Comparison of ENCODE assay signal across 25 cellular contexts in the genomic region with DNA sequence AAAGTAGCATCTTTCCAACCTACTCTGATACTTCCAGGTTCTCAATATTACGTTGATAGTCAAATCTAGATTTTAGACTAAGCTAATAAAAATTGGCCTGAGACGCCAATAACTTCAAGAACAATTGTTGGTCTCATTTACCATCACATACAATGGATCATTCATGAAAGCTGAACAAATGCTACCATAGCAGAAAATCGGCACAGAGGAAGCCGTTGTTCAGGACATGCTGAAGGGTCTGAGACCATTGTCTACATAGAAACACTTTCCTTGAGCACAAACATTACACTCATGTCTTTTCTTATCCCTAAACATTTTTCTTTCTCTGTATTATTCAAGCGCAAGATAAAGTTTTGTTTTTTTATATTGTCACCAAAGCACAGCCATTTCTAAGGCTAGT. TPM values are rescaled to one million over a fixed set of nuclear protein-coding genes. Genes with fewer than 3 reads are reported as not detected.
DNase-seq lines count a peak whose midpoint lies in the region; ATAC-seq, FAIRE-seq and TF ChIP-seq lines count a peak whose summit lies in the region.
"Had no signal": no experiment of that assay in that cellular context is flagged by ENCODE, and none has a peak within 500 bp of the region (broad histone marks: within the 10 kb centered on the region; RNA-seq: fewer than 3 reads in every experiment).

No MANE protein-coding gene starts in this region.

- H3K27ac ChIP-seq in cingulate gyrus (ENCODE audit: low read depth, low read length) = peak overlapping the region; percentile 74
- peak overlapping the region; percentile 60 for H3K27ac ChIP-seq in temporal lobe (ENCODE audit: low read depth, low read length)
- no peak overlapping the region for H3K27ac ChIP-seq in Karpas-422 (ENCODE audit: low read length)
- H3K27ac ChIP-seq: C4-2B, SJCRH30 had no signal

- H2AFZ ChIP-seq in Karpas-422 (ENCODE audit: low read length) = no peak overlapping the region

- no peak overlapping the region for H3K9ac ChIP-seq in Karpas-422 (ENCODE audit: low read length)

- no peak for FAIRE-seq in GM12891 (lab: Jason Lieb, UNC)
- FAIRE-seq: H54, HTR-8/SVneo, K562 had no signal

- DNase-seq in hippocampal formation (lab: John Stamatoyannopoulos, UW) (peak; percentile 14 to 85), nucleus accumbens (lab: John Stamatoyannopoulos, UW) (peak in 37 of 56 donors; percentile 0 to 62 (median 27)), GM12891 (ENCODE audit: insufficient read length, low spot score) (no peak), NCI-H2171 treated with DMSO at 0.1 percent for 48 hours (lab: John Stamatoyannopoulos, UW) (no peak), Karpas-422 (no peak)
- DNase-seq: CD8-positive, alpha-beta T cell; DMS 273 treated with DMSO at 0.1 percent for 48 hours; DMS79 treated with DMSO at 0.1 percent for 48 hours; GF-D8; NCI-H2029; NCI-H446 treated with DMSO at 0.1 percent for 48 hours; NCI-H526; NCI-H82; NK-92 treated with Interleukin-12 subunit alpha and Interleukin-12 subunit beta, amount 100 ng/mL, for 24 hours; PC-3; SJCRH30 had no signal

- H3K9me3 ChIP-seq in Karpas-422 (ENCODE audit: low read length) = peaks cover 17% of the 10 kb centered on the region; the same call in 1 of the 2 replicates
- H3K9me3 ChIP-seq: SJCRH30 had no signal

- no peaks in the 10 kb centered on the region for H3K79me2 ChIP-seq in Karpas-422 (ENCODE audit: low read length)

- H3K9me2 ChIP-seq in Karpas-422 (replicated peaks; ENCODE audit: insufficient read depth, low read length) = no peaks in the 10 kb centered on the region

- H3K4me2 ChIP-seq in Karpas-422 (ENCODE audit: low read depth, low read length, poor library complexity, severe bottlenecking) = no peak overlapping the region

- no peaks in the 10 kb centered on the region for H3K36me3 ChIP-seq in Karpas-422 (ENCODE audit: insufficient read depth, low read length)
- H3K36me3 ChIP-seq: SJCRH30 had no signal

- no peaks in the 10 kb centered on the region for H3K4me1 ChIP-seq in Karpas-422 (ENCODE audit: low read length)
- H3K4me1 ChIP-seq: SJCRH30 had no signal

- ATAC-seq in HG03521 (IDR thresholded peaks at IDR 0.05; ENCODE audit: unreplicated experiment) = no peak
- ATAC-seq: CD8-positive, alpha-beta T cell; K562; PC-3; Right ventricle myocardium inferior had no signal

- no peaks in the 10 kb centered on the region for H3K27me3 ChIP-seq in Karpas-422 (ENCODE audit: low read length)
- H3K27me3 ChIP-seq: SJCRH30 had no signal

- H4K20me1 ChIP-seq in Karpas-422 (ENCODE audit: insufficient read depth, low read depth, low read length) = no peaks in the 10 kb centered on the region

- H3K4me3 ChIP-seq in Karpas-422 (ENCODE audit: low read length) = no peak overlapping the region
- H3K4me3 ChIP-seq: K562, SJCRH30 had no signal

- TF ChIP-seq POLR2A in GM12891 (IDR thresholded peaks at IDR 0.05; ENCODE audit: low read depth, low read length) = no peak

TF ChIP-seq in GM12891, 5 proteins besides CTCF, POLR2A, EP300 and RAD21:
- TF ChIP-seq PAX5 (IDR thresholded peaks at IDR 0.05; ENCODE audit: insufficient read depth, low read length, severe bottlenecking) = no peak
- no peak for TF ChIP-seq TAF1 (IDR thresholded peaks at IDR 0.05; ENCODE audit: low read depth, low read length)
- no peak for TF ChIP-seq POU2F2 (IDR thresholded peaks at IDR 0.05; ENCODE audit: low read depth, low read length)
- TF ChIP-seq POLR2AphosphoS5 (IDR thresholded peaks at IDR 0.05; ENCODE audit: low read depth, low read length) = no peak
- no peak for TF ChIP-seq SPI1 (IDR thresholded peaks at IDR 0.05; ENCODE audit: low read depth, low read length)

RNA-seq across cellular contexts. Expression of a gene that starts 37.2 kb away (rescaled TPM):
- total RNA-seq in temporal lobe = 2.0 TPM
- 16.7 TPM for polyA plus RNA-seq in GM12891 (2012; ENCODE audit: low read depth, missing spikeins)
- total RNA-seq in Karpas-422 (2014; rRNA removed; shearing (Covaris generic); ENCODE audit: low replicate concordance) = not detected in 2 replicates
- total RNA-seq: A673 had no signal

Comparison
In these comparisons a context has a peak if more than half of its experiments do, and no peak if none do; other contexts are left out.
1. DNase-seq: peak in hippocampal formation (2 of 2) and nucleus accumbens (37 of 56); none in GM12891 (single experiment), NCI-H2171 treated with DMSO at 0.1 percent for 48 hours (single experiment) and Karpas-422 (single experiment).